ENCODE assay signal across 7 cellular contexts in genomic region chr1:207084701-207085180, GRCh38. TPM values are rescaled to one million over a fixed set of nuclear protein-coding genes. Genes with fewer than 3 reads are reported as not detected.
DNase-seq lines count a peak whose midpoint lies in the region; ATAC-seq and TF ChIP-seq lines count a peak whose summit lies in the region.

No MANE protein-coding gene starts in this region.

- POLR2A ChIA-PET in GM10248 (lab: Yijun Ruan, JAX) = no interaction called here
- POLR2A ChIA-PET in naive thymus-derived CD4-positive, alpha-beta T cell (lab: Charles Lee) = interaction anchor here (0.5 to 1.7 kb wide), 4 partner anchors 9 to 320 kb away, joined by 3 to 6 read pairs (median 4); partner anchors contain the start of gene CD55

- peaks cover 0 to 34% (median 0%) of the 10 kb centered on the region in 5 donors for H3K27me3 Mint-ChIP-seq in naive thymus-derived CD4-positive, alpha-beta T cell

- TF ChIP-seq POLR2A in suprapubic skin (IDR thresholded peaks at IDR 0.05) = no peak

- no peak overlapping the region for H3K27ac ChIP-seq in naive thymus-derived CD4-positive, alpha-beta T cell (ENCODE audit: low read depth, low read length)
- no peak overlapping the region for H3K27ac ChIP-seq in suprapubic skin

- peak; percentile 66 for TF ChIP-seq CTCF in GM10248 (IDR thresholded peaks at IDR 0.05; ENCODE audit: control extremely low read depth, extremely low read depth, low read depth, missing control alignments)
- peak; percentile 71 for TF ChIP-seq CTCF in epithelial cell of esophagus (IDR thresholded peaks at IDR 0.05; ENCODE audit: insufficient read depth, low read depth, low read length, missing control alignments)
- TF ChIP-seq CTCF in suprapubic skin (IDR thresholded peaks at IDR 0.05) = peak; percentile 44 to 56

- H3K9me3 ChIP-seq in naive thymus-derived CD4-positive, alpha-beta T cell (ENCODE audit: control insufficient read depth in 2 of 3, low read length in 3 of 3) = no peaks in the 10 kb centered on the region
- no peaks in the 10 kb centered on the region for H3K9me3 ChIP-seq in suprapubic skin

- peak overlapping the region in 5 of 9 donors; percentile 5 to 78 (median 53) for H3K27ac Mint-ChIP-seq in naive thymus-derived CD4-positive, alpha-beta T cell

- DNase-seq in GM10248 (ENCODE audit: extremely low spot score) = peak; percentile 65
- peak; percentile 35 for DNase-seq in NCI-H748 treated with DMSO at 0.1 percent for 48 hours (lab: John Stamatoyannopoulos, UW)
- peak; percentile 67 for DNase-seq in activated CD8-positive, alpha-beta memory T cell treated with anti-CD3 and anti-CD28 coated beads for 24 hours
- peak; percentile 70 for DNase-seq in epithelial cell of esophagus (ENCODE audit: low read depth)
- DNase-seq in naive thymus-derived CD4-positive, alpha-beta T cell = peak in 8 of 9 donors; percentile 43 to 71 (median 62)
- DNase-seq in suprapubic skin (ENCODE audit: low spot score in 2 of 2) = no peak

- peaks cover 3 to 33% (median 32%) of the 10 kb centered on the region in 7 donors for H3K4me1 Mint-ChIP-seq in naive thymus-derived CD4-positive, alpha-beta T cell

- no peaks in the 10 kb centered on the region for H3K27me3 ChIP-seq in naive thymus-derived CD4-positive, alpha-beta T cell (ENCODE audit: control insufficient read depth in 2 of 2, insufficient read depth in 2 of 2, low read length in 2 of 2)
- no peaks in the 10 kb centered on the region for H3K27me3 ChIP-seq in suprapubic skin

- intact Hi-C loops in naive thymus-derived CD4-positive, alpha-beta T cell (cut with micrococcal nuclease) = loop anchor here (1.0 to 5.0 kb wide), 5 partner anchors 97 to 415 kb away; partner anchors contain the start of gene CD55 (in 1 of the 2)

- H3K36me3 Mint-ChIP-seq in naive thymus-derived CD4-positive, alpha-beta T cell = no peaks in the 10 kb centered on the region

- H3K4me3 ChIP-seq in epithelial cell of esophagus (ENCODE audit: low read length) = no peak overlapping the region
- H3K4me3 ChIP-seq in naive thymus-derived CD4-positive, alpha-beta T cell (ENCODE audit: low read length) = no peak overlapping the region
- no peak overlapping the region for H3K4me3 ChIP-seq in suprapubic skin

- H3K9me3 Mint-ChIP-seq in naive thymus-derived CD4-positive, alpha-beta T cell = no peaks in the 10 kb centered on the region

- ATAC-seq in HG02852 (IDR thresholded peaks at IDR 0.05; ENCODE audit: unreplicated experiment) = peak; percentile 62
- peak; percentile 67 for ATAC-seq in naive thymus-derived CD4-positive, alpha-beta T cell

- TF ChIP-seq EP300 in suprapubic skin (IDR thresholded peaks at IDR 0.05) = no peak

- WGBS in suprapubic skin = 23% methylated on average over 8 of the region's 8 CpGs

- H3K4me3 Mint-ChIP-seq in naive thymus-derived CD4-positive, alpha-beta T cell = no peak overlapping the region

- peaks cover 0 to 15% of the 10 kb centered on the region in 2 donors for H3K4me1 ChIP-seq in naive thymus-derived CD4-positive, alpha-beta T cell (ENCODE audit: control insufficient read depth in 2 of 2, insufficient read depth in 2 of 2, low read length in 2 of 2)
- peaks cover 6% of the 10 kb centered on the region for H3K4me1 ChIP-seq in suprapubic skin

- CTCF ChIA-PET in GM10248 (lab: Yijun Ruan, JAX) = interaction anchor here (0.6 to 8.3 kb wide), 29 partner anchors 10 to 633 kb away, joined by 3 to 73 read pairs (median 5); partner anchors contain the start of gene PFKFB2
- CTCF ChIA-PET in naive thymus-derived CD4-positive, alpha-beta T cell (lab: Charles Lee) = interaction anchor here (0.6 to 4.9 kb wide), 20 partner anchors 9 to 754 kb away, joined by 3 to 63 read pairs (median 4); partner anchors contain the start of gene PFKFB2

- H3K36me3 ChIP-seq in naive thymus-derived CD4-positive, alpha-beta T cell (ENCODE audit: control insufficient read depth in 2 of 3, insufficient read depth in 3 of 3, low read length in 3 of 3) = no peaks in the 10 kb centered on the region
- no peaks in the 10 kb centered on the region for H3K36me3 ChIP-seq in suprapubic skin

RNA-seq across cellular contexts. Expression of gene C4BPB, which starts 3.9 kb away (rescaled TPM):
- total RNA-seq in naive thymus-derived CD4-positive, alpha-beta T cell = 1 to 10 TPM; 1.2 to 4.9 (median 3.1) TPM
- polyA plus RNA-seq in naive thymus-derived CD4-positive, alpha-beta T cell = under 1 TPM; 0.45 to 0.60 TPM
- total RNA-seq in suprapubic skin = 1 to 10 TPM in 1 of 4 donors, not detected in 3; 1.5 TPM

RNA-seq across cellular contexts. Expression of gene C4BPA, which starts 19.3 kb away (rescaled TPM):
- total RNA-seq in naive thymus-derived CD4-positive, alpha-beta T cell = not detected
- polyA plus RNA-seq in naive thymus-derived CD4-positive, alpha-beta T cell = not detected
- 1 to 10 TPM in 1 of 4 donors, not detected in 3; 3.1 TPM for total RNA-seq in suprapubic skin

RNA-seq across cellular contexts. Expression of gene PFKFB2, which starts 31.7 kb away (rescaled TPM):
- 1 to 10 TPM; 2.3 to 4.6 (median 3.8) TPM for total RNA-seq in naive thymus-derived CD4-positive, alpha-beta T cell
- polyA plus RNA-seq in naive thymus-derived CD4-positive, alpha-beta T cell = 1 to 10 TPM in 1 of 2 donors, under 1 TPM in 1; 0.64 to 2.2 TPM
- 10 to 100 TPM; 11.8 to 33.1 (median 17.1) TPM for total RNA-seq in suprapubic skin

RNA-seq across cellular contexts. Expression of gene YOD1, which starts 33.7 kb away (rescaled TPM):
- total RNA-seq in naive thymus-derived CD4-positive, alpha-beta T cell = 10 to 100 TPM in 1 of 5 experiments, 1 to 10 TPM in 4; 7.4 to 12.8 (median 9.9) TPM
- polyA plus RNA-seq in naive thymus-derived CD4-positive, alpha-beta T cell = under 1 TPM; 0.81 to 0.99 TPM
- total RNA-seq in suprapubic skin = 10 to 100 TPM; 20.4 to 63.6 (median 42.8) TPM

RNA-seq across cellular contexts. Expression of gene C1orf116, which starts 52.2 kb away (rescaled TPM):
- under 1 TPM in 2 of 5 experiments, not detected in 3; 0.11 to 0.15 TPM for total RNA-seq in naive thymus-derived CD4-positive, alpha-beta T cell
- polyA plus RNA-seq in naive thymus-derived CD4-positive, alpha-beta T cell = not detected
- total RNA-seq in suprapubic skin = 10 to 100 TPM; 40.6 to 95.8 (median 77.6) TPM

Comparison
In these comparisons a context has a peak if more than half of its experiments do, and no peak if none do; other contexts are left out.
1. DNase-seq: peak in GM10248 (single experiment), NCI-H748 treated with DMSO at 0.1 percent for 48 hours (single experiment), activated CD8-positive, alpha-beta memory T cell treated with anti-CD3 and anti-CD28 coated beads for 24 hours (single experiment), epithelial cell of esophagus (single experiment) and naive thymus-derived CD4-positive, alpha-beta T cell (8 of 9); none in suprapubic skin (0 of 2).
2. Peak in every context shown above with its lines, with median percentiles within 50 percentile points of each other: CTCF ChIP-seq.